ENCODE assay signal across 11 cellular contexts in the genomic region with DNA sequence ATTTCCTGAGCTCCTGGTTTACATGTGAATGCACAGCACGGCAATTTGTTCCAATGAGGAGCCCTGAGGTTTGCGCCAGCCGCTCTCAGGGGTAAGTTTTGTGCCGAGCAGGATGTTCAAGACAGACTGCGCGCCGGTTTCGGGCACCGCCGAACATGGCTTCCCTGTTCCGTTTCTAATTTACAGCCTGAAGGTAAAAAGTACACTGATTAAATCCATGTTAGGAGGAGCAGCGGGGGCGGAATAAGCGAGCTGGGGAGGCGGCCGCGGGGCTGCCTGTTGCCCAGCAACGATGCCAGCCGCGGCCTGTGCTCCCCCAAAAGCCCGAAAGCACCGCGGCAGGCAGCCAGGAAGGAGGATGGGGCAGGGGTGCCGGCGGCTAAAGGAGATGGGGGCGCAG. TPM values are rescaled to one million over a fixed set of nuclear protein-coding genes. Genes with fewer than 3 reads are reported as not detected.
DNase-seq lines count a peak whose midpoint lies in the region; ATAC-seq and TF ChIP-seq lines count a peak whose summit lies in the region.
"Had no signal": no experiment of that assay in that cellular context is flagged by ENCODE, and none has a peak within 500 bp of the region (broad histone marks: within the 10 kb centered on the region; RNA-seq: fewer than 3 reads in every experiment).

No MANE protein-coding gene starts in this region.

- H3K4me3 ChIP-seq in testis = peak overlapping the region; percentile 29 to 31
- H3K4me3 ChIP-seq: SK-N-MC had no signal

- peak overlapping the region; percentile 47 for H3K4me3 Mint-ChIP-seq in activated naive CD4-positive, alpha-beta T cell treated with anti-CD3 and anti-CD28 coated beads, Interleukin-2, amount 10 ng/mL, durations not matched to agents 7 days and 5 days
- peak overlapping the region; percentile 19 for H3K4me3 Mint-ChIP-seq in activated T-helper 17 cell treated with anti-CD3 and anti-CD28 coated beads, Interleukin-2, amount 50 U/mL, for 72 hours
- H3K4me3 Mint-ChIP-seq in osteocyte (ENCODE audit: unreplicated experiment) = no peak overlapping the region

- intact Hi-C loops in testis (cut with DNase I; ENCODE audit: low total_unique reads) = no loop called here

- no peaks in the 10 kb centered on the region for H3K9me3 Mint-ChIP-seq in activated naive CD4-positive, alpha-beta T cell treated with anti-CD3 and anti-CD28 coated beads, Interleukin-2, amount 10 ng/mL, durations not matched to agents 7 days and 5 days
- no peaks in the 10 kb centered on the region for H3K9me3 Mint-ChIP-seq in activated naive CD4-positive, alpha-beta T cell treated with anti-CD3 and anti-CD28 coated beads, Interleukin-2, amount 50 U/mL, for 72 hours
- H3K9me3 Mint-ChIP-seq in activated T-helper 17 cell treated with anti-CD3 and anti-CD28 coated beads, Interleukin-2, amount 50 U/mL, for 72 hours = no peaks in the 10 kb centered on the region
- no peaks in the 10 kb centered on the region for H3K9me3 Mint-ChIP-seq in osteocyte (ENCODE audit: unreplicated experiment)
- H3K9me3 Mint-ChIP-seq: neural crest cell had no signal

- H3K27me3 ChIP-seq in testis = no peaks in the 10 kb centered on the region
- H3K27me3 ChIP-seq: BE2C had no signal

- CTCF ChIA-PET in activated naive CD4-positive, alpha-beta T cell treated with anti-CD3 and anti-CD28 coated beads, Interleukin-2, amount 10 ng/mL, durations not matched to agents 7 days and 5 days (lab: Charles Lee) = interaction anchor here (0.7 to 6.2 kb wide), 34 partner anchors 9 to 452 kb away, joined by 3 to 47 read pairs (median 4); partner anchors contain the start of genes CCNI2 and KIF3A

- peak; percentile 27 for DNase-seq in activated naive CD4-positive, alpha-beta T cell treated with anti-CD3 and anti-CD28 coated beads, Interleukin-2, amount 10 ng/mL, durations not matched to agents 7 days and 5 days
- no peak for DNase-seq in activated naive CD4-positive, alpha-beta T cell treated with anti-CD3 and anti-CD28 coated beads, Interleukin-2, amount 50 U/mL, for 72 hours (ENCODE audit: low spot score in 2 of 2)
- DNase-seq in left kidney (ENCODE audit: low read depth, low spot score) = peak; percentile 64
- peak; percentile 22 for DNase-seq in testis
- DNase-seq in osteocyte (ENCODE audit: extremely low spot score, unreplicated experiment) = no peak

- H3K4me1 Mint-ChIP-seq in activated naive CD4-positive, alpha-beta T cell treated with anti-CD3 and anti-CD28 coated beads, Interleukin-2, amount 10 ng/mL, durations not matched to agents 7 days and 5 days = peaks cover 18% of the 10 kb centered on the region
- peaks cover 10% of the 10 kb centered on the region for H3K4me1 Mint-ChIP-seq in activated T-helper 17 cell treated with anti-CD3 and anti-CD28 coated beads, Interleukin-2, amount 50 U/mL, for 72 hours
- peaks cover 16% of the 10 kb centered on the region for H3K4me1 Mint-ChIP-seq in osteocyte (ENCODE audit: unreplicated experiment)

- no peaks in the 10 kb centered on the region for H3K9me3 ChIP-seq in testis
- H3K9me3 ChIP-seq: BE2C had no signal

- peaks cover 75% of the 10 kb centered on the region for H3K27me3 Mint-ChIP-seq in activated naive CD4-positive, alpha-beta T cell treated with anti-CD3 and anti-CD28 coated beads, Interleukin-2, amount 10 ng/mL, durations not matched to agents 7 days and 5 days
- peaks cover 11% of the 10 kb centered on the region for H3K27me3 Mint-ChIP-seq in activated T-helper 17 cell treated with anti-CD3 and anti-CD28 coated beads, Interleukin-2, amount 50 U/mL, for 72 hours
- no peaks in the 10 kb centered on the region for H3K27me3 Mint-ChIP-seq in osteocyte (ENCODE audit: unreplicated experiment)

- H3K27ac ChIP-seq in testis = no peak overlapping the region
- H3K27ac ChIP-seq: SK-N-MC had no signal

- H3K4me1 ChIP-seq in testis = peaks cover 6% of the 10 kb centered on the region
- H3K4me1 ChIP-seq: BE2C had no signal

- ATAC-seq in activated naive CD4-positive, alpha-beta T cell treated with anti-CD3 and anti-CD28 coated beads, Interleukin-2, amount 50 U/mL, for 72 hours = no peak
- no peak for ATAC-seq in activated T-helper 17 cell treated with anti-CD3 and anti-CD28 coated beads, Interleukin-2, amount 50 U/mL, for 72 hours (replicated peaks)
- no peak for ATAC-seq in activated CD4-positive, CD25-positive, alpha-beta regulatory T cell treated with anti-CD3 and anti-CD28 coated beads, Interleukin-2, amount 50 U/mL, for 24 hours
- ATAC-seq in HG02973 (IDR thresholded peaks at IDR 0.05; ENCODE audit: unreplicated experiment) = no peak

- no peaks in the 10 kb centered on the region for H3K36me3 Mint-ChIP-seq in activated naive CD4-positive, alpha-beta T cell treated with anti-CD3 and anti-CD28 coated beads, Interleukin-2, amount 10 ng/mL, durations not matched to agents 7 days and 5 days
- peaks cover 5% of the 10 kb centered on the region in 2 donors for H3K36me3 Mint-ChIP-seq in activated naive CD4-positive, alpha-beta T cell treated with anti-CD3 and anti-CD28 coated beads, Interleukin-2, amount 50 U/mL, for 72 hours
- H3K36me3 Mint-ChIP-seq in activated T-helper 17 cell treated with anti-CD3 and anti-CD28 coated beads, Interleukin-2, amount 50 U/mL, for 72 hours (ENCODE audit: low read depth) = no peaks in the 10 kb centered on the region
- H3K36me3 Mint-ChIP-seq in osteocyte (ENCODE audit: unreplicated experiment) = no peaks in the 10 kb centered on the region

- TF ChIP-seq CTCF in testis (IDR thresholded peaks at IDR 0.05) (no peak), osteocyte (IDR thresholded peaks at IDR 0.05) (no peak)

- H3K36me3 ChIP-seq in testis (ENCODE audit: low read depth, missing control alignments) = no peaks in the 10 kb centered on the region
- H3K36me3 ChIP-seq: BE2C had no signal

- H3K27ac Mint-ChIP-seq in activated naive CD4-positive, alpha-beta T cell treated with anti-CD3 and anti-CD28 coated beads, Interleukin-2, amount 10 ng/mL, durations not matched to agents 7 days and 5 days = no peak overlapping the region
- no peak overlapping the region for H3K27ac Mint-ChIP-seq in activated naive CD4-positive, alpha-beta T cell treated with anti-CD3 and anti-CD28 coated beads, Interleukin-2, amount 50 U/mL, for 72 hours
- no peak overlapping the region for H3K27ac Mint-ChIP-seq in activated T-helper 17 cell treated with anti-CD3 and anti-CD28 coated beads, Interleukin-2, amount 50 U/mL, for 72 hours
- H3K27ac Mint-ChIP-seq in osteocyte (ENCODE audit: unreplicated experiment) = no peak overlapping the region

- 28 to 29% methylated on average over 24 to 26 of the region's 26 CpGs for WGBS in testis, 2 donors

- TF ChIP-seq POLR2A in testis (IDR thresholded peaks at IDR 0.05) = no peak

RNA-seq across cellular contexts. Expression of gene SOWAHA, which starts 6.4 kb away (rescaled TPM):
- not detected for total RNA-seq in activated naive CD4-positive, alpha-beta T cell treated with anti-CD3 and anti-CD28 coated beads, Interleukin-2, amount 50 U/mL, for 72 hours
- total RNA-seq in activated T-helper 17 cell treated with anti-CD3 and anti-CD28 coated beads, Interleukin-2, amount 50 U/mL, for 72 hours = not detected
- total RNA-seq in testis (1 to 10 TPM; 1.2 to 1.3 TPM), osteocyte (not detected in 2 replicates)
- polyA plus RNA-seq in testis (ENCODE audit: insufficient read depth, low read depth, low replicate concordance) = 0.46 TPM
- total RNA-seq: neural crest cell had no signal

RNA-seq across cellular contexts. Expression of gene SHROOM1, which starts 11.0 kb away (rescaled TPM):
- 1 to 10 TPM; 1.3 to 2.3 TPM for total RNA-seq in activated naive CD4-positive, alpha-beta T cell treated with anti-CD3 and anti-CD28 coated beads, Interleukin-2, amount 50 U/mL, for 72 hours
- 1 to 10 TPM in 1 of 2 donors, under 1 TPM in 1; 0.54 to 3.4 TPM for total RNA-seq in activated T-helper 17 cell treated with anti-CD3 and anti-CD28 coated beads, Interleukin-2, amount 50 U/mL, for 72 hours
- total RNA-seq in testis (1 to 10 TPM; 9.0 to 9.6 TPM), osteocyte (3.2 and 4.5 TPM in 2 replicates)
- polyA plus RNA-seq in testis (ENCODE audit: insufficient read depth, low read depth, low replicate concordance) = 2.1 TPM

RNA-seq across cellular contexts. Expression of gene SEPTIN8, which starts 42.4 kb away (rescaled TPM):
- total RNA-seq in activated naive CD4-positive, alpha-beta T cell treated with anti-CD3 and anti-CD28 coated beads, Interleukin-2, amount 50 U/mL, for 72 hours = 10 to 100 TPM in 1 of 2 donors, 1 to 10 TPM in 1; 9.4 to 15.5 TPM
- total RNA-seq in activated T-helper 17 cell treated with anti-CD3 and anti-CD28 coated beads, Interleukin-2, amount 50 U/mL, for 72 hours = 10 to 100 TPM; 13.6 to 14.7 TPM
- total RNA-seq in testis (10 to 100 TPM; 12.4 to 13.9 TPM), osteocyte (57.9 and 60.2 TPM in 2 replicates)
- polyA plus RNA-seq in testis (ENCODE audit: insufficient read depth, low read depth, low replicate concordance) = 16.4 TPM

RNA-seq across cellular contexts. Expression of gene GDF9, which starts 46.8 kb away (rescaled TPM):
- 1 to 10 TPM; 1.1 to 1.3 TPM for total RNA-seq in activated naive CD4-positive, alpha-beta T cell treated with anti-CD3 and anti-CD28 coated beads, Interleukin-2, amount 50 U/mL, for 72 hours
- total RNA-seq in activated T-helper 17 cell treated with anti-CD3 and anti-CD28 coated beads, Interleukin-2, amount 50 U/mL, for 72 hours = under 1 TPM; 0.26 to 0.69 TPM
- 10 to 100 TPM in 1 of 2 donors, 1 to 10 TPM in 1; 5.7 to 13.5 TPM for total RNA-seq in testis
- 14.2 TPM for polyA plus RNA-seq in testis (ENCODE audit: insufficient read depth, low read depth, low replicate concordance)
- total RNA-seq in osteocyte = 0.30 and 0.50 TPM in 2 replicates

RNA-seq across cellular contexts. Expression of gene UQCRQ, which starts 47.0 kb away (rescaled TPM):
- 100 to 1,000 TPM; 396 to 399 TPM for total RNA-seq in activated naive CD4-positive, alpha-beta T cell treated with anti-CD3 and anti-CD28 coated beads, Interleukin-2, amount 50 U/mL, for 72 hours
- 100 to 1,000 TPM; 219 to 408 TPM for total RNA-seq in activated T-helper 17 cell treated with anti-CD3 and anti-CD28 coated beads, Interleukin-2, amount 50 U/mL, for 72 hours
- 100 to 1,000 TPM; 154 to 171 TPM for total RNA-seq in testis
- polyA plus RNA-seq in testis (ENCODE audit: insufficient read depth, low read depth, low replicate concordance) = 167 TPM
- total RNA-seq in osteocyte = 371 and 387 TPM in 2 replicates

Comparison
In these comparisons a context has a peak if more than half of its experiments do, and no peak if none do; other contexts are left out.
1. DNase-seq: peak in activated naive CD4-positive, alpha-beta T cell treated with anti-CD3 and anti-CD28 coated beads, Interleukin-2, amount 10 ng/mL, durations not matched to agents 7 days and 5 days (single experiment), left kidney (single experiment) and testis (single experiment); none in activated naive CD4-positive, alpha-beta T cell treated with anti-CD3 and anti-CD28 coated beads, Interleukin-2, amount 50 U/mL, for 72 hours (0 of 2) and osteocyte (single experiment).